1 cellular context compared by ENCODE assay signal in the genomic region with DNA sequence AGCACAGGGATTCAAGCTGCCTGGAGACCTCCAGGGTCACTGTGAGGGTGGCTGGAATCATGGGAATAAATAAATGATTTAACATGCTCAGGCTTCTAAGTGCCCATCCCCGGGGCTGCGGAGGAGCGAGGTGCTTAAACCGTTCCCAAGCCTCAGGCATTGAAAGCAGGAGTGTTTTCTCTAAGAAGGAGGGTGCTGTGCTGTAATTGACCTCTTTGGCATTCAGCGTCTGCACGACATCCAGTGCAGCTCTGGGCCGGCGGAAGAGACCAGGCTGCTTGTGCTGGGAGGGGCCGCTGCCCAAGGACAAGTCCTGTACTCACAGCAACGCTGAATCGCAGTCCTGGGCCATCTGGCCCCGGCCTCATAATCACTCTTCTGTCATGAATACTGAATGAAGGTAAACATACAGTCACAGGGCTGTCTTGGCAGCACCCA.
TF ChIP-seq lines count a peak whose summit lies in the region.

No MANE protein-coding gene starts in this region.

TF ChIP-seq in HepG2, 621 proteins besides CTCF, POLR2A, EP300 and RAD21 (continued from another document and continues in another):
- TF ChIP-seq ZNF354B (CRISPR knock-in tag; IDR thresholded peaks at IDR 0.05) (no peak), AHR (CRISPR knock-in tag; IDR thresholded peaks at IDR 0.05) (no peak), HDAC1 (CRISPR knock-in tag; IDR thresholded peaks at IDR 0.05) (peak; percentile 55), HMG20B (CRISPR knock-in tag; conservative IDR thresholded peaks at IDR 0.05) (no peak), PHF21A (CRISPR knock-in tag; IDR thresholded peaks at IDR 0.05) (0 out of 2 replicates have a peak, but pooled peaks have one; percentile 53), ZBTB42 (CRISPR knock-in tag; IDR thresholded peaks at IDR 0.05) (no peak), ZNF264 (CRISPR knock-in tag; IDR thresholded peaks at IDR 0.05) (no peak), ZNF451 (CRISPR knock-in tag; IDR thresholded peaks at IDR 0.05) (no peak), ZNF383 (CRISPR knock-in tag; IDR thresholded peaks at IDR 0.05; ENCODE audit: borderline replicate concordance) (no peak), CREM (IDR thresholded peaks at IDR 0.05) (no peak), CREM (CRISPR knock-in tag; IDR thresholded peaks at IDR 0.05) (no peak), FOSL1 (CRISPR knock-in tag; IDR thresholded peaks at IDR 0.05; ENCODE audit: borderline replicate concordance) (no peak), EEA1 (CRISPR knock-in tag; IDR thresholded peaks at IDR 0.05; ENCODE audit: borderline replicate concordance) (no peak), TBX3 (IDR thresholded peaks at IDR 0.05; ENCODE audit: borderline replicate concordance) (no peak), TOPORS (CRISPR knock-in tag; IDR thresholded peaks at IDR 0.05) (no peak), GFI1 (CRISPR knock-in tag; IDR thresholded peaks at IDR 0.05; ENCODE audit: borderline replicate concordance) (no peak)
- TF ChIP-seq, protein P1, sequence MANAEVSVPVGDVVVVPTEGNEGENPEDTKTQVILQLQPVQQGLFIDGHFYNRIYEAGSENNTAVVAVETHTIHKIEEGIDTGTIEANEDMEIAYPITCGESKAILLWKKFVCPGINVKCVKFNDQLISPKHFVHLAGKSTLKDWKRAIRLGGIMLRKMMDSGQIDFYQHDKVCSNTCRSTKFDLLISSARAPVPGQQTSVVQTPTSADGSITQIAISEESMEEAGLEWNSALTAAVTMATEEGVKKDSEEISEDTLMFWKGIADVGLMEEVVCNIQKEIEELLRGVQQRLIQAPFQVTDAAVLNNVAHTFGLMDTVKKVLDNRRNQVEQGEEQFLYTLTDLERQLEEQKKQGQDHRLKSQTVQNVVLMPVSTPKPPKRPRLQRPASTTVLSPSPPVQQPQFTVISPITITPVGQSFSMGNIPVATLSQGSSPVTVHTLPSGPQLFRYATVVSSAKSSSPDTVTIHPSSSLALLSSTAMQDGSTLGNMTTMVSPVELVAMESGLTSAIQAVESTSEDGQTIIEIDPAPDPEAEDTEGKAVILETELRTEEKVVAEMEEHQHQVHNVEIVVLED (CRISPR knock-in tag; IDR thresholded peaks at IDR 0.05; ENCODE audit: borderline replicate concordance), result no peak
- TF ChIP-seq, protein P2, sequence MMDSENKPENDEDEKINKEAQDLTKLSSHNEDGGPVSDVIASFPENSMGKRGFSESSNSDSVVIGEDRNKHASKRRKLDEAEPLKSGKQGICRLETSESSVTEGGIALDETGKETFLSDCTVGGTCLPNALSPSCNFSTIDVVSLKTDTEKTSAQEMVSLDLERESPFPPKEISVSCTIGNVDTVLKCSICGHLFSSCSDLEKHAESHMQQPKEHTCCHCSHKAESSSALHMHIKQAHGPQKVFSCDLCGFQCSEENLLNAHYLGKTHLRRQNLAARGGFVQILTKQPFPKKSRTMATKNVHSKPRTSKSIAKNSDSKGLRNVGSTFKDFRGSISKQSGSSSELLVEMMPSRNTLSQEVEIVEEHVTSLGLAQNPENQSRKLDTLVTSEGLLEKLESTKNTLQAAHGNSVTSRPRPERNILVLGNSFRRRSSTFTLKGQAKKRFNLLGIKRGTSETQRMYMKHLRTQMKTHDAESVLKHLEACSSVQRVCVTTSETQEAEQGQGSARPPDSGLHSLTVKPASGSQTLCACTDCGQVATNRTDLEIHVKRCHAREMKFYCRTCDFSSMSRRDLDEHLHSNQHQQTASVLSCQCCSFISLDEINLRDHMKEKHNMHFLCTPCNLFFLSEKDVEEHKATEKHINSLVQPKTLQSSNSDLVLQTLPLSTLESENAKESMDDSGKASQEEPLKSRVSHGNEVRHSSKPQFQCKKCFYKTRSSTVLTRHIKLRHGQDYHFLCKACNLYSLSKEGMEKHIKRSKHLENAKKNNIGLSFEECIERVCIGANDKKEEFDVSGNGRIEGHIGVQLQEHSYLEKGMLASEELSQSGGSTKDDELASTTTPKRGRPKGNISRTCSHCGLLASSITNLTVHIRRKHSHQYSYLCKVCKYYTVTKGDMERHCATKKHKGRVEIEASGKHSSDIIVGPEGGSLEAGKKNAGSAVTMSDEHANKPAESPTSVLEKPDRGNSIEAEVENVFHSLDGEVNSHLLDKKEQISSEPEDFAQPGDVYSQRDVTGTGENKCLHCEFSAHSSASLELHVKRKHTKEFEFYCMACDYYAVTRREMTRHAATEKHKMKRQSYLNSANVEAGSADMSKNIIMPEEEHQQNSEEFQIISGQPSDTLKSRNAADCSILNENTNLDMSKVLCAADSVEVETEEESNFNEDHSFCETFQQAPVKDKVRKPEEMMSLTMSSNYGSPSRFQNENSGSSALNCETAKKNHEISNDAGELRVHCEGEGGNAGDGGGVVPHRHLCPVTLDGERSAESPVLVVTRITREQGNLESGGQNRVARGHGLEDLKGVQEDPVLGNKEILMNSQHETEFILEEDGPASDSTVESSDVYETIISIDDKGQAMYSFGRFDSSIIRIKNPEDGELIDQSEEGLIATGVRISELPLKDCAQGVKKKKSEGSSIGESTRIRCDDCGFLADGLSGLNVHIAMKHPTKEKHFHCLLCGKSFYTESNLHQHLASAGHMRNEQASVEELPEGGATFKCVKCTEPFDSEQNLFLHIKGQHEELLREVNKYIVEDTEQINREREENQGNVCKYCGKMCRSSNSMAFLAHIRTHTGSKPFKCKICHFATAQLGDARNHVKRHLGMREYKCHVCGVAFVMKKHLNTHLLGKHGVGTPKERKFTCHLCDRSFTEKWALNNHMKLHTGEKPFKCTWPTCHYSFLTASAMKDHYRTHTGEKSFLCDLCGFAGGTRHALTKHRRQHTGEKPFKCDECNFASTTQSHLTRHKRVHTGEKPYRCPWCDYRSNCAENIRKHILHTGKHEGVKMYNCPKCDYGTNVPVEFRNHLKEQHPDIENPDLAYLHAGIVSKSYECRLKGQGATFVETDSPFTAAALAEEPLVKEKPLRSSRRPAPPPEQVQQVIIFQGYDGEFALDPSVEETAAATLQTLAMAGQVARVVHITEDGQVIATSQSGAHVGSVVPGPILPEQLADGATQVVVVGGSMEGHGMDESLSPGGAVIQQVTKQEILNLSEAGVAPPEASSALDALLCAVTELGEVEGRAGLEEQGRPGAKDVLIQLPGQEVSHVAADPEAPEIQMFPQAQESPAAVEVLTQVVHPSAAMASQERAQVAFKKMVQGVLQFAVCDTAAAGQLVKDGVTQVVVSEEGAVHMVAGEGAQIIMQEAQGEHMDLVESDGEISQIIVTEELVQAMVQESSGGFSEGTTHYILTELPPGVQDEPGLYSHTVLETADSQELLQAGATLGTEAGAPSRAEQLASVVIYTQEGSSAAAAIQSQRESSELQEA (CRISPR knock-in tag; IDR thresholded peaks at IDR 0.05; ENCODE audit: not compliant biosample characterization), result no peak
- TF ChIP-seq, protein P3, sequence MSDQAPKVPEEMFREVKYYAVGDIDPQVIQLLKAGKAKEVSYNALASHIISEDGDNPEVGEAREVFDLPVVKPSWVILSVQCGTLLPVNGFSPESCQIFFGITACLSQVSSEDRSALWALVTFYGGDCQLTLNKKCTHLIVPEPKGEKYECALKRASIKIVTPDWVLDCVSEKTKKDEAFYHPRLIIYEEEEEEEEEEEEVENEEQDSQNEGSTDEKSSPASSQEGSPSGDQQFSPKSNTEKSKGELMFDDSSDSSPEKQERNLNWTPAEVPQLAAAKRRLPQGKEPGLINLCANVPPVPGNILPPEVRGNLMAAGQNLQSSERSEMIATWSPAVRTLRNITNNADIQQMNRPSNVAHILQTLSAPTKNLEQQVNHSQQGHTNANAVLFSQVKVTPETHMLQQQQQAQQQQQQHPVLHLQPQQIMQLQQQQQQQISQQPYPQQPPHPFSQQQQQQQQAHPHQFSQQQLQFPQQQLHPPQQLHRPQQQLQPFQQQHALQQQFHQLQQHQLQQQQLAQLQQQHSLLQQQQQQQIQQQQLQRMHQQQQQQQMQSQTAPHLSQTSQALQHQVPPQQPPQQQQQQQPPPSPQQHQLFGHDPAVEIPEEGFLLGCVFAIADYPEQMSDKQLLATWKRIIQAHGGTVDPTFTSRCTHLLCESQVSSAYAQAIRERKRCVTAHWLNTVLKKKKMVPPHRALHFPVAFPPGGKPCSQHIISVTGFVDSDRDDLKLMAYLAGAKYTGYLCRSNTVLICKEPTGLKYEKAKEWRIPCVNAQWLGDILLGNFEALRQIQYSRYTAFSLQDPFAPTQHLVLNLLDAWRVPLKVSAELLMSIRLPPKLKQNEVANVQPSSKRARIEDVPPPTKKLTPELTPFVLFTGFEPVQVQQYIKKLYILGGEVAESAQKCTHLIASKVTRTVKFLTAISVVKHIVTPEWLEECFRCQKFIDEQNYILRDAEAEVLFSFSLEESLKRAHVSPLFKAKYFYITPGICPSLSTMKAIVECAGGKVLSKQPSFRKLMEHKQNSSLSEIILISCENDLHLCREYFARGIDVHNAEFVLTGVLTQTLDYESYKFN (CRISPR knock-in tag; conservative IDR thresholded peaks at IDR 0.05), result peak; percentile 56; the same call in 1 of the 2 replicates
- TF ChIP-seq, protein P4, sequence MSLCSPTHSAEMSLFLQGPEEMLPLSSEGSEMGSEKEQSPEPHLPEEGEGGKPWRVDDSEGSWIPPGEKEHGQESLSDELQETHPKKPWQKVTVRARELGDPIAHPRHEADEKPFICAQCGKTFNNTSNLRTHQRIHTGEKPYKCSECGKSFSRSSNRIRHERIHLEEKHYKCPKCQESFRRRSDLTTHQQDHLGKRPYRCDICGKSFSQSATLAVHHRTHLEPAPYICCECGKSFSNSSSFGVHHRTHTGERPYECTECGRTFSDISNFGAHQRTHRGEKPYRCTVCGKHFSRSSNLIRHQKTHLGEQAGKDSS (CRISPR knock-in tag; IDR thresholded peaks at IDR 0.05; ENCODE audit: borderline replicate concordance, low read depth), result no peak
- TF ChIP-seq, protein P5, sequence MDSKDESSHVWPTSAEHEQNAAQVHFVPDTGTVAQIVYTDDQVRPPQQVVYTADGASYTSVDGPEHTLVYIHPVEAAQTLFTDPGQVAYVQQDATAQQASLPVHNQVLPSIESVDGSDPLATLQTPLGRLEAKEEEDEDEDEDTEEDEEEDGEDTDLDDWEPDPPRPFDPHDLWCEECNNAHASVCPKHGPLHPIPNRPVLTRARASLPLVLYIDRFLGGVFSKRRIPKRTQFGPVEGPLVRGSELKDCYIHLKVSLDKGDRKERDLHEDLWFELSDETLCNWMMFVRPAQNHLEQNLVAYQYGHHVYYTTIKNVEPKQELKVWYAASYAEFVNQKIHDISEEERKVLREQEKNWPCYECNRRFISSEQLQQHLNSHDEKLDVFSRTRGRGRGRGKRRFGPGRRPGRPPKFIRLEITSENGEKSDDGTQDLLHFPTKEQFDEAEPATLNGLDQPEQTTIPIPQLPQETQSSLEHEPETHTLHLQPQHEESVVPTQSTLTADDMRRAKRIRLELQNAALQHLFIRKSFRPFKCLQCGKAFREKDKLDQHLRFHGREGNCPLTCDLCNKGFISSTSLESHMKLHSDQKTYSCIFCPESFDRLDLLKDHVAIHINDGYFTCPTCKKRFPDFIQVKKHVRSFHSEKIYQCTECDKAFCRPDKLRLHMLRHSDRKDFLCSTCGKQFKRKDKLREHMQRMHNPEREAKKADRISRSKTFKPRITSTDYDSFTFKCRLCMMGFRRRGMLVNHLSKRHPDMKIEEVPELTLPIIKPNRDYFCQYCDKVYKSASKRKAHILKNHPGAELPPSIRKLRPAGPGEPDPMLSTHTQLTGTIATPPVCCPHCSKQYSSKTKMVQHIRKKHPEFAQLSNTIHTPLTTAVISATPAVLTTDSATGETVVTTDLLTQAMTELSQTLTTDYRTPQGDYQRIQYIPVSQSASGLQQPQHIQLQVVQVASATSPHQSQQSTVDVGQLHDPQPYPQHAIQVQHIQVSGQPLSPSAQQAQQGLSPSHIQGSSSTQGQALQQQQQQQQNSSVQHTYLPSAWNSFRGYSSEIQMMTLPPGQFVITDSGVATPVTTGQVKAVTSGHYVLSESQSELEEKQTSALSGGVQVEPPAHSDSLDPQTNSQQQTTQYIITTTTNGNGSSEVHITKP (CRISPR knock-in tag; IDR thresholded peaks at IDR 0.05; ENCODE audit: low read depth), result peak; percentile 67; the same call in 1 of the 2 replicates
- TF ChIP-seq, protein P6, sequence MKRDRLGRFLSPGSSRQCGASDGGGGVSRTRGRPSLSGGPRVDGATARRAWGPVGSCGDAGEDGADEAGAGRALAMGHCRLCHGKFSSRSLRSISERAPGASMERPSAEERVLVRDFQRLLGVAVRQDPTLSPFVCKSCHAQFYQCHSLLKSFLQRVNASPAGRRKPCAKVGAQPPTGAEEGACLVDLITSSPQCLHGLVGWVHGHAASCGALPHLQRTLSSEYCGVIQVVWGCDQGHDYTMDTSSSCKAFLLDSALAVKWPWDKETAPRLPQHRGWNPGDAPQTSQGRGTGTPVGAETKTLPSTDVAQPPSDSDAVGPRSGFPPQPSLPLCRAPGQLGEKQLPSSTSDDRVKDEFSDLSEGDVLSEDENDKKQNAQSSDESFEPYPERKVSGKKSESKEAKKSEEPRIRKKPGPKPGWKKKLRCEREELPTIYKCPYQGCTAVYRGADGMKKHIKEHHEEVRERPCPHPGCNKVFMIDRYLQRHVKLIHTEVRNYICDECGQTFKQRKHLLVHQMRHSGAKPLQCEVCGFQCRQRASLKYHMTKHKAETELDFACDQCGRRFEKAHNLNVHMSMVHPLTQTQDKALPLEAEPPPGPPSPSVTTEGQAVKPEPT (CRISPR knock-in tag; IDR thresholded peaks at IDR 0.05; ENCODE audit: low read depth), result no peak
- TF ChIP-seq, protein P7, sequence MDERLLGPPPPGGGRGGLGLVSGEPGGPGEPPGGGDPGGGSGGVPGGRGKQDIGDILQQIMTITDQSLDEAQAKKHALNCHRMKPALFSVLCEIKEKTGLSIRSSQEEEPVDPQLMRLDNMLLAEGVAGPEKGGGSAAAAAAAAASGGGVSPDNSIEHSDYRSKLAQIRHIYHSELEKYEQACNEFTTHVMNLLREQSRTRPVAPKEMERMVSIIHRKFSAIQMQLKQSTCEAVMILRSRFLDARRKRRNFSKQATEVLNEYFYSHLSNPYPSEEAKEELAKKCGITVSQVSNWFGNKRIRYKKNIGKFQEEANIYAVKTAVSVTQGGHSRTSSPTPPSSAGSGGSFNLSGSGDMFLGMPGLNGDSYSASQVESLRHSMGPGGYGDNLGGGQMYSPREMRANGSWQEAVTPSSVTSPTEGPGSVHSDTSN (CRISPR knock-in tag; IDR thresholded peaks at IDR 0.05), result no peak
- TF ChIP-seq, protein P8, sequence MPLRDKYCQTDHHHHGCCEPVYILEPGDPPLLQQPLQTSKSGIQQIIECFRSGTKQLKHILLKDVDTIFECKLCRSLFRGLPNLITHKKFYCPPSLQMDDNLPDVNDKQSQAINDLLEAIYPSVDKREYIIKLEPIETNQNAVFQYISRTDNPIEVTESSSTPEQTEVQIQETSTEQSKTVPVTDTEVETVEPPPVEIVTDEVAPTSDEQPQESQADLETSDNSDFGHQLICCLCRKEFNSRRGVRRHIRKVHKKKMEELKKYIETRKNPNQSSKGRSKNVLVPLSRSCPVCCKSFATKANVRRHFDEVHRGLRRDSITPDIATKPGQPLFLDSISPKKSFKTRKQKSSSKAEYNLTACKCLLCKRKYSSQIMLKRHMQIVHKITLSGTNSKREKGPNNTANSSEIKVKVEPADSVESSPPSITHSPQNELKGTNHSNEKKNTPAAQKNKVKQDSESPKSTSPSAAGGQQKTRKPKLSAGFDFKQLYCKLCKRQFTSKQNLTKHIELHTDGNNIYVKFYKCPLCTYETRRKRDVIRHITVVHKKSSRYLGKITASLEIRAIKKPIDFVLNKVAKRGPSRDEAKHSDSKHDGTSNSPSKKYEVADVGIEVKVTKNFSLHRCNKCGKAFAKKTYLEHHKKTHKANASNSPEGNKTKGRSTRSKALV (CRISPR knock-in tag; IDR thresholded peaks at IDR 0.05), result no peak
- TF ChIP-seq, protein P9, sequence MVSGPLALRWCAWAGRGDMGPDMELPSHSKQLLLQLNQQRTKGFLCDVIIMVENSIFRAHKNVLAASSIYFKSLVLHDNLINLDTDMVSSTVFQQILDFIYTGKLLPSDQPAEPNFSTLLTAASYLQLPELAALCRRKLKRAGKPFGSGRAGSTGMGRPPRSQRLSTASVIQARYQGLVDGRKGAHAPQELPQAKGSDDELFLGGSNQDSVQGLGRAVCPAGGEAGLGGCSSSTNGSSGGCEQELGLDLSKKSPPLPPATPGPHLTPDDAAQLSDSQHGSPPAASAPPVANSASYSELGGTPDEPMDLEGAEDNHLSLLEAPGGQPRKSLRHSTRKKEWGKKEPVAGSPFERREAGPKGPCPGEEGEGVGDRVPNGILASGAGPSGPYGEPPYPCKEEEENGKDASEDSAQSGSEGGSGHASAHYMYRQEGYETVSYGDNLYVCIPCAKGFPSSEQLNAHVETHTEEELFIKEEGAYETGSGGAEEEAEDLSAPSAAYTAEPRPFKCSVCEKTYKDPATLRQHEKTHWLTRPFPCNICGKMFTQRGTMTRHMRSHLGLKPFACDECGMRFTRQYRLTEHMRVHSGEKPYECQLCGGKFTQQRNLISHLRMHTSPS (CRISPR knock-in tag; IDR thresholded peaks at IDR 0.05; ENCODE audit: low read depth), result no peak
